In genomic region chr5:139903805-139904565, GRCh38 we compare ENCODE assay signal across 7 cellular contexts.
DNase-seq lines count a peak whose midpoint lies in the region; ATAC-seq, FAIRE-seq and TF ChIP-seq lines count a peak whose summit lies in the region.

No MANE protein-coding gene starts in this region.

- H3K4me3 Mint-ChIP-seq in endothelial cell (ENCODE audit: unreplicated experiment): no peak overlapping the region
- H3K4me3 Mint-ChIP-seq in activated CD4-positive, alpha-beta T cell treated with anti-CD3 and anti-CD28 coated beads, Interleukin-2, amount 10 ng/mL, durations not matched to agents 24 days and 14 days: no peak overlapping the region

- intact Hi-C loops in mucosa of descending colon (cut with DNase I, micrococcal nuclease): no loop called here
- intact Hi-C loops in activated CD4-positive, alpha-beta T cell treated with anti-CD3 and anti-CD28 coated beads, Interleukin-2, amount 10 ng/mL, durations not matched to agents 24 days and 14 days (cut with micrococcal nuclease): no loop called here

- H3K36me3 Mint-ChIP-seq in endothelial cell (ENCODE audit: low read depth, unreplicated experiment): peaks cover under 1% of the 10 kb centered on the region
- no peaks in the 10 kb centered on the region for H3K36me3 Mint-ChIP-seq in activated CD4-positive, alpha-beta T cell treated with anti-CD3 and anti-CD28 coated beads, Interleukin-2, amount 10 ng/mL, durations not matched to agents 24 days and 14 days (ENCODE audit: low read depth)

- H3K9me3 Mint-ChIP-seq in endothelial cell (ENCODE audit: unreplicated experiment): no peaks in the 10 kb centered on the region
- H3K9me3 Mint-ChIP-seq in activated CD4-positive, alpha-beta T cell treated with anti-CD3 and anti-CD28 coated beads, Interleukin-2, amount 10 ng/mL, durations not matched to agents 24 days and 14 days: no peaks in the 10 kb centered on the region

- H3K36me3 ChIP-seq in mucosa of descending colon (ENCODE audit: low read depth): no peaks in the 10 kb centered on the region

- peaks cover 10% of the 10 kb centered on the region for H3K4me1 ChIP-seq in mucosa of descending colon (ENCODE audit: low read depth)

- H3K27me3 Mint-ChIP-seq in endothelial cell (ENCODE audit: unreplicated experiment): peaks cover 13% of the 10 kb centered on the region
- H3K27me3 Mint-ChIP-seq in activated CD4-positive, alpha-beta T cell treated with anti-CD3 and anti-CD28 coated beads, Interleukin-2, amount 10 ng/mL, durations not matched to agents 24 days and 14 days: peaks cover 35% of the 10 kb centered on the region

- no peak for FAIRE-seq in urothelium cell line (lab: Jason Lieb, UNC)

- H3K4me3 ChIP-seq in mucosa of descending colon: no peak overlapping the region

- no peaks in the 10 kb centered on the region for H3K9me3 ChIP-seq in mucosa of descending colon

- peak; percentile 71 for DNase-seq in NCI-H69 (lab: John Stamatoyannopoulos, UW)
- DNase-seq in endothelial cell (ENCODE audit: low spot score): peak; percentile 35
- DNase-seq in mucosa of descending colon: no peak
- peak; percentile 39 for DNase-seq in urothelium cell line (ENCODE audit: low spot score)
- DNase-seq in activated CD4-positive, alpha-beta T cell treated with anti-CD3 and anti-CD28 coated beads, Interleukin-2, amount 10 ng/mL, durations not matched to agents 24 days and 14 days: no peak

- H3K4me1 Mint-ChIP-seq in endothelial cell (ENCODE audit: unreplicated experiment): no peaks in the 10 kb centered on the region
- H3K4me1 Mint-ChIP-seq in activated CD4-positive, alpha-beta T cell treated with anti-CD3 and anti-CD28 coated beads, Interleukin-2, amount 10 ng/mL, durations not matched to agents 24 days and 14 days: no peaks in the 10 kb centered on the region

- peak; percentile 65 for ATAC-seq in GM18868 (IDR thresholded peaks at IDR 0.05; ENCODE audit: unreplicated experiment)
- peak; percentile 33 for ATAC-seq in mucosa of descending colon
- ATAC-seq in HG03175 (IDR thresholded peaks at IDR 0.05; ENCODE audit: unreplicated experiment): no peak

- H3K27ac Mint-ChIP-seq in endothelial cell (ENCODE audit: unreplicated experiment): no peak overlapping the region
- H3K27ac Mint-ChIP-seq in activated CD4-positive, alpha-beta T cell treated with anti-CD3 and anti-CD28 coated beads, Interleukin-2, amount 10 ng/mL, durations not matched to agents 24 days and 14 days: no peak overlapping the region

- TF ChIP-seq CTCF in endothelial cell (IDR thresholded peaks at IDR 0.05; ENCODE audit: unreplicated experiment) (no peak), mucosa of descending colon (IDR thresholded peaks at IDR 0.05) (no peak)

Comparison
In these comparisons a context has a peak if more than half of its experiments do, and no peak if none do; other contexts are left out.
1. DNase-seq: peak in NCI-H69 (single experiment), endothelial cell (single experiment) and urothelium cell line (single experiment); none in mucosa of descending colon (0 of 3) and activated CD4-positive, alpha-beta T cell treated with anti-CD3 and anti-CD28 coated beads, Interleukin-2, amount 10 ng/mL, durations not matched to agents 24 days and 14 days (single experiment).